ENCODE assay signal across 8 cellular contexts in genomic region chr16:87463722-87464690, GRCh38. TPM values are rescaled to one million over a fixed set of nuclear protein-coding genes. Genes with fewer than 3 reads are reported as not detected.
DNase-seq lines count a peak whose midpoint lies in the region; ATAC-seq and TF ChIP-seq lines count a peak whose summit lies in the region.

No MANE protein-coding gene starts in this region.

- H3K4me1 Mint-ChIP-seq in activated CD8-positive, alpha-beta T cell treated with anti-CD3 and anti-CD28 coated beads for 36 hours (ENCODE audit: low read depth), result peaks cover 40% of the 10 kb centered on the region

- H3K27ac Mint-ChIP-seq in activated CD8-positive, alpha-beta T cell treated with anti-CD3 and anti-CD28 coated beads for 36 hours, result peak overlapping the region; percentile 86

- DNase-seq in HL-60 (ENCODE audit: low read depth in 1 of 2, low spot score in 1 of 2), result peak; percentile 21 to 45
- DNase-seq in activated CD8-positive, alpha-beta T cell treated with anti-CD3 and anti-CD28 coated beads for 36 hours, result peak; percentile 71
- peak; percentile 88 for DNase-seq in fibroblast of mammary gland (ENCODE audit: low read depth)
- DNase-seq in psoas muscle, result no peak
- DNase-seq in germinal center (ENCODE audit: low spot score), result no peak
- no peak for DNase-seq in NCI-H748 (lab: John Stamatoyannopoulos, UW; ENCODE audit: unreplicated experiment)
- no peak for DNase-seq in NCI-H345 treated with DMSO at 0.1 percent for 48 hours (lab: John Stamatoyannopoulos, UW; ENCODE audit: unreplicated experiment)

- TF ChIP-seq CTCF in HL-60 (IDR thresholded peaks at IDR 0.05; ENCODE audit: insufficient read depth, low read length) (no peak), fibroblast of mammary gland (conservative IDR thresholded peaks at IDR 0.05; ENCODE audit: control insufficient read depth, insufficient read depth, low read depth, low read length) (no peak), psoas muscle (IDR thresholded peaks at IDR 0.05) (no peak)
- TF ChIP-seq CTCF in activated CD8-positive, alpha-beta T cell treated with anti-CD3 and anti-CD28 coated beads for 36 hours (IDR thresholded peaks at IDR 0.05), result no peak

- ATAC-seq in activated CD8-positive, alpha-beta T cell treated with anti-CD3 and anti-CD28 coated beads for 36 hours, result peak; percentile 71
- peak in 1 of 4 donors; percentile 26 for ATAC-seq in psoas muscle

- peak overlapping the region; percentile 66 for H3K4me3 Mint-ChIP-seq in activated CD8-positive, alpha-beta T cell treated with anti-CD3 and anti-CD28 coated beads for 36 hours

- POLR2A ChIA-PET in activated CD8-positive, alpha-beta T cell treated with anti-CD3 and anti-CD28 coated beads for 36 hours (lab: Charles Lee), result interaction anchor here (0.6 to 2.3 kb wide), 10 partner anchors 10 to 94 kb away, joined by 3 to 9 read pairs (median 4); no protein-coding TSS in a partner anchor

- H3K4me3 ChIP-seq in BLaER1 (peak overlapping the region; percentile 45), HL-60 (replicated peaks; ENCODE audit: insufficient read depth, low read length) (no peak overlapping the region), fibroblast of mammary gland (ENCODE audit: control insufficient read depth, low read depth, low read length) (peak overlapping the region; percentile 22), psoas muscle (peak overlapping the region; percentile 52)

- intact Hi-C loops in activated CD8-positive, alpha-beta T cell treated with anti-CD3 and anti-CD28 coated beads for 36 hours (cut with micrococcal nuclease), result no loop called here
- intact Hi-C loops in psoas muscle (cut with DNase I), result no loop called here

- H3K27me3 Mint-ChIP-seq in activated CD8-positive, alpha-beta T cell treated with anti-CD3 and anti-CD28 coated beads for 36 hours, result no peaks in the 10 kb centered on the region

- H3K27ac ChIP-seq in BLaER1 (peak overlapping the region; percentile 90), HL-60 (replicated peaks) (peak overlapping the region; percentile 63), psoas muscle (peak overlapping the region; percentile 90)

- H3K4me1 ChIP-seq in BLaER1 (peaks cover 76% of the 10 kb centered on the region), psoas muscle (peaks cover 66% of the 10 kb centered on the region)

- H3K27me3 ChIP-seq in BLaER1 (no peaks in the 10 kb centered on the region), HL-60 (ENCODE audit: insufficient read depth, poor library complexity, severe bottlenecking) (no peaks in the 10 kb centered on the region), psoas muscle (ENCODE audit: insufficient read depth in 3 of 3, low read length in 2 of 3) (no peaks in the 10 kb centered on the region)

- H3K36me3 ChIP-seq in BLaER1 (peaks cover 15% of the 10 kb centered on the region), psoas muscle (ENCODE audit: insufficient read depth in 1 of 2, low read depth in 1 of 2) (peaks cover 0 to 11% of the 10 kb centered on the region in 2 donors)

- H3K4me2 ChIP-seq in BLaER1, result peak overlapping the region; percentile 89

- H3K36me3 Mint-ChIP-seq in activated CD8-positive, alpha-beta T cell treated with anti-CD3 and anti-CD28 coated beads for 36 hours (ENCODE audit: low read depth), result peaks cover 2% of the 10 kb centered on the region

- H3K9me3 ChIP-seq in BLaER1, result peaks cover 4% of the 10 kb centered on the region
- H3K9me3 ChIP-seq in psoas muscle, result no peaks in the 10 kb centered on the region

- CTCF ChIA-PET in activated CD8-positive, alpha-beta T cell treated with anti-CD3 and anti-CD28 coated beads for 36 hours (lab: Charles Lee), result interaction anchor here (1.6 to 3.3 kb wide), 2 partner anchors 172 to 173 kb away, joined by 8 to 16 read pairs; no protein-coding TSS in a partner anchor

- 61 to 65% (median 64%) methylated on average over 22 of the region's 22 CpGs for WGBS in psoas muscle, 3 donors

- H4K20me1 ChIP-seq in BLaER1, result peaks cover 62% of the 10 kb centered on the region

- no peaks in the 10 kb centered on the region for H3K9me3 Mint-ChIP-seq in activated CD8-positive, alpha-beta T cell treated with anti-CD3 and anti-CD28 coated beads for 36 hours

- peak overlapping the region; percentile 61 for H3K9ac ChIP-seq in BLaER1

RNA-seq across cellular contexts. Expression of gene ZCCHC14, which starts 28.8 kb away (rescaled TPM):
- total RNA-seq in activated CD8-positive, alpha-beta T cell treated with anti-CD3 and anti-CD28 coated beads for 36 hours, result 1 to 10 TPM; 4.6 to 5.9 TPM
- total RNA-seq in psoas muscle, result 10 to 100 TPM; 14.6 to 17.3 (median 15.8) TPM
- polyA plus RNA-seq in psoas muscle, result 10 to 100 TPM in 1 of 3 donors, 1 to 10 TPM in 2; 5.8 to 12.1 (median 6.0) TPM

Comparison
In these comparisons a context has a peak if more than half of its experiments do, and no peak if none do; other contexts are left out.
1. DNase-seq: peak in HL-60 (2 of 2), activated CD8-positive, alpha-beta T cell treated with anti-CD3 and anti-CD28 coated beads for 36 hours (single experiment) and fibroblast of mammary gland (single experiment); none in psoas muscle (0 of 2), germinal center (single experiment), NCI-H748 (single experiment) and NCI-H345 treated with DMSO at 0.1 percent for 48 hours (single experiment).
2. Peak in every context shown above with its lines, with median percentiles within 50 percentile points of each other: H3K27ac ChIP-seq.